ENCODE assay signal across 20 cellular contexts in the genomic region with DNA sequence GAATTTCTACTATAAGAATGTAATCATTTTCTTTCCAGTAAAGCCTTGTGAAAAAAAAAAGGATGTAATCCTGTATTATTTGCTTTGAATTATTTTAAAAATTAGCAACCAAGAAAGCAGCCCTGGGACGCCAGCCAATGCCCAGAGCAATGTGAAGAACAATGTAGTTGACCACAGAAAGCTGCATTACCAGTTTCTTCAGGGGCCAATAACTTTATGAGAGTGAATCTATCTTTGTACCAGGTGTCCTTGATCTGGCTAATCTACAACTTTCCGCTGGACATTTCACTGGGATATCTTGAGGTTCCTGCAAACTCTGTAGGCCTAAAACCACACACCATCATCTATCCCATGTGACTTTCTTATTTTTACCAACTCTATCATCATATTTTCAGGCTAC. TPM values are rescaled to one million over a fixed set of nuclear protein-coding genes. Genes with fewer than 3 reads are reported as not detected.
DNase-seq lines count a peak whose midpoint lies in the region; ATAC-seq and TF ChIP-seq lines count a peak whose summit lies in the region.
"Had no signal": no experiment of that assay in that cellular context is flagged by ENCODE, and none has a peak within 500 bp of the region (broad histone marks: within the 10 kb centered on the region; RNA-seq: fewer than 3 reads in every experiment).

No MANE protein-coding gene starts in this region.

- H3K4me3 ChIP-seq in astrocyte of the cerebellum (ENCODE audit: low read depth, low read length) (no peak overlapping the region), upper lobe of left lung (no peak overlapping the region)
- H3K4me3 ChIP-seq: K562, thoracic aorta had no signal

- 92 to 93% methylated on average over 2 of the region's 2 CpGs for WGBS in upper lobe of left lung, 2 donors

- DNase-seq in M059J (ENCODE audit: low read depth): peak; percentile 85
- peak; percentile 56 for DNase-seq in astrocyte of the cerebellum (ENCODE audit: low read depth)
- DNase-seq in iris pigment epithelial cell (ENCODE audit: low read depth): peak; percentile 25
- DNase-seq in upper lobe of left lung: no peak
- DNase-seq in natural killer cell: no peak
- DNase-seq: activated B cell treated with CpG ODN at 0.5 μM for 24 hours; activated naive CD8-positive, alpha-beta T cell treated with anti-CD3 and anti-CD28 coated beads, Interleukin-2, amount 50 U/mL, for 24 hours; CD4-positive, CD25-positive, alpha-beta regulatory T cell; HCEC 1CT; mesendoderm; NCI-H1092 treated with DMSO at 0.1 percent for 48 hours; NCI-H524 treated with DMSO at 0.1 percent for 48 hours; retina had no signal

- TF ChIP-seq EP300 in upper lobe of left lung (IDR thresholded peaks at IDR 0.05): no peak

- peaks cover 3 to 5% of the 10 kb centered on the region in 2 donors for H3K27me3 Mint-ChIP-seq in natural killer cell (ENCODE audit: low read depth in 2 of 2)
- H3K27me3 Mint-ChIP-seq: activated B cell treated with CpG ODN at 0.5 μM for 24 hours; activated naive CD8-positive, alpha-beta T cell treated with anti-CD3 and anti-CD28 coated beads, Interleukin-2, amount 50 U/mL, for 24 hours; CD4-positive, CD25-positive, alpha-beta regulatory T cell had no signal

- peaks cover 0 to under 1% of the 10 kb centered on the region in 2 donors for H3K4me1 Mint-ChIP-seq in natural killer cell

- H3K4me1 ChIP-seq in upper lobe of left lung: peaks cover 0 to 6% (median 0%) of the 10 kb centered on the region in 4 donors

- H3K36me3 Mint-ChIP-seq in natural killer cell: no peaks in the 10 kb centered on the region
- H3K36me3 Mint-ChIP-seq: CD4-positive, CD25-positive, alpha-beta regulatory T cell had no signal

- no peaks in the 10 kb centered on the region for H3K9me3 Mint-ChIP-seq in natural killer cell
- H3K9me3 Mint-ChIP-seq: activated B cell treated with CpG ODN at 0.5 μM for 24 hours; activated naive CD8-positive, alpha-beta T cell treated with anti-CD3 and anti-CD28 coated beads, Interleukin-2, amount 50 U/mL, for 24 hours; CD4-positive, CD25-positive, alpha-beta regulatory T cell; T-helper 2 cell treated with Interferon-gamma antibody and Interleukin-4, amounts not matched to agents 5 μg/mL and 100 μg/mL, for 36 hours had no signal

- no peaks in the 10 kb centered on the region for H3K9me3 ChIP-seq in upper lobe of left lung
- H3K9me3 ChIP-seq: thoracic aorta had no signal

- intact Hi-C loops in natural killer cell (cut with micrococcal nuclease): no loop called here

- no peak overlapping the region for H3K4me3 Mint-ChIP-seq in natural killer cell
- H3K4me3 Mint-ChIP-seq: activated B cell treated with CpG ODN at 0.5 μM for 24 hours; activated naive CD8-positive, alpha-beta T cell treated with anti-CD3 and anti-CD28 coated beads, Interleukin-2, amount 50 U/mL, for 24 hours; CD4-positive, CD25-positive, alpha-beta regulatory T cell; T-helper 2 cell treated with Interferon-gamma antibody and Interleukin-4, amounts not matched to agents 5 μg/mL and 100 μg/mL, for 36 hours had no signal

- ATAC-seq in HG03432 (IDR thresholded peaks at IDR 0.05; ENCODE audit: unreplicated experiment) (no peak), upper lobe of left lung (ENCODE audit: low FRiP score in 2 of 2) (no peak), HG02798 (IDR thresholded peaks at IDR 0.05; ENCODE audit: poor library complexity, unreplicated experiment) (no peak), natural killer cell (no peak)
- ATAC-seq: activated naive CD8-positive, alpha-beta T cell treated with anti-CD3 and anti-CD28 coated beads, Interleukin-2, amount 50 U/mL, for 24 hours; K562 had no signal

- in situ Hi-C loops in astrocyte of the cerebellum (cut with HindIII; ENCODE audit: low sequenced_read_pairs): loop anchor here (10.0 kb wide), 1 partner anchor 65 kb away; no protein-coding TSS in a partner anchor

- TF ChIP-seq CTCF in C4-2B (conservative IDR thresholded peaks at IDR 0.05) (no peak), astrocyte of the cerebellum (IDR thresholded peaks at IDR 0.05; ENCODE audit: low read depth, low read length, missing control alignments) (no peak), upper lobe of left lung (IDR thresholded peaks at IDR 0.05) (no peak), natural killer cell (IDR thresholded peaks at IDR 0.05) (no peak)

- H3K27ac ChIP-seq in C4-2B (peak overlapping the region; percentile 41; the same call in 1 of the 2 replicates), upper lobe of left lung (no peak overlapping the region)
- H3K27ac ChIP-seq: HL-60, thoracic aorta had no signal

- no peak overlapping the region for H3K27ac Mint-ChIP-seq in natural killer cell
- H3K27ac Mint-ChIP-seq: activated B cell treated with CpG ODN at 0.5 μM for 24 hours; CD4-positive, CD25-positive, alpha-beta regulatory T cell; T-helper 2 cell treated with Interferon-gamma antibody and Interleukin-4, amounts not matched to agents 5 μg/mL and 100 μg/mL, for 36 hours had no signal

- TF ChIP-seq POLR2A in upper lobe of left lung (IDR thresholded peaks at IDR 0.05): no peak

- no peaks in the 10 kb centered on the region for H3K27me3 ChIP-seq in upper lobe of left lung

- H3K36me3 ChIP-seq in upper lobe of left lung: no peaks in the 10 kb centered on the region
- H3K36me3 ChIP-seq: thoracic aorta had no signal

RNA-seq across cellular contexts. Expression of gene KLHL2, which starts 7.6 kb away (rescaled TPM):
- total RNA-seq in M059J (2014; rRNA removed; shearing (Covaris generic)): 19.3 and 26.5 TPM in 2 replicates
- total RNA-seq in upper lobe of left lung (10 to 100 TPM; 25.1 to 57.6 (median 41.5) TPM), natural killer cell (10 to 100 TPM; 24.2 to 29.2 (median 25.2) TPM)

Comparison
In these comparisons a context has a peak if more than half of its experiments do, and no peak if none do; other contexts are left out.
1. DNase-seq: peak in M059J (single experiment), astrocyte of the cerebellum (single experiment) and iris pigment epithelial cell (single experiment); none in upper lobe of left lung (0 of 2) and natural killer cell (single experiment).